1 cellular context compared by ENCODE assay signal in the genomic region with DNA sequence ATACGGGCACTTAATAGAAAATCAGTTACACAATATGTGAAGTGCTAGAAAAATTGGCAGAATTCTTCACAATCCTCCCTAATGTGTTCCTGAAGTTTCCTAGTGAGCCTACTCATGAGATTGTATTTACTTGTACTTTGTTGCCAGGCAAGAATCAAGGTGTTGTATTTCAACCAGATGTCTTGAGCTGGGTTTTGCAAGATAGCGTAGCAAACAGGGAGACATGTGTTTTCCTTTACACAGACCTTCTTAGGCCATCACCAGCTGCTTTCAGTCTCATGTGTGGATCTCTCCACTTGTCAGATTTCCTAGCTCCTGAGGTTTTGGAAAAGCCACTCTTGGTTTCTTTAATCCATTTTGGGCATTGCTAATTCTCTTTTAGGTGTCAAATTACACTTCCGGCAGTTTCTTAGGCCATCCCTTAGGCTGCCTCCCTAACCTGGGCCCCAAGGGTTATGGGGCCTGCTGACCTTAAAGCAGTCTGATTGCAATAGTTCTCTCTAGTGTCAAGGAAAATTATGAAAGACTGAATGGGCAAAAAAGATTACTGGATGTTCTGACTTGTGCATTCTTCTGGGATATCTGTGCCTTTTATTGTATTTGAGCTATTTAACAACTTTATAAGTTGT.
TF ChIP-seq lines count a peak whose summit lies in the region.

No MANE protein-coding gene starts in this region.

TF ChIP-seq in K562, 482 proteins besides CTCF, POLR2A, EP300 and RAD21:
- TF ChIP-seq CHCHD3 (CRISPR knock-in tag; IDR thresholded peaks at IDR 0.05) (no peak), CBFA2T3 (IDR thresholded peaks at IDR 0.05) (no peak), SMAD4 (CRISPR knock-in tag; conservative IDR thresholded peaks at IDR 0.05) (no peak), HNRNPUL1 (IDR thresholded peaks at IDR 0.05; ENCODE audit: low read length) (no peak), FOXP1 (CRISPR knock-in tag; IDR thresholded peaks at IDR 0.05) (no peak), NBN (IDR thresholded peaks at IDR 0.05; ENCODE audit: low read depth) (no peak), ZNF584 (CRISPR knock-in tag; IDR thresholded peaks at IDR 0.05; ENCODE audit: low read depth) (no peak), MCM3 (IDR thresholded peaks at IDR 0.05) (no peak)
- TF ChIP-seq, protein P1, sequence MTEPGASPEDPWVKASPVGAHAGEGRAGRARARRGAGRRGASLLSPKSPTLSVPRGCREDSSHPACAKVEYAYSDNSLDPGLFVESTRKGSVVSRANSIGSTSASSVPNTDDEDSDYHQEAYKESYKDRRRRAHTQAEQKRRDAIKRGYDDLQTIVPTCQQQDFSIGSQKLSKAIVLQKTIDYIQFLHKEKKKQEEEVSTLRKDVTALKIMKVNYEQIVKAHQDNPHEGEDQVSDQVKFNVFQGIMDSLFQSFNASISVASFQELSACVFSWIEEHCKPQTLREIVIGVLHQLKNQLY (CRISPR knock-in tag; conservative IDR thresholded peaks at IDR 0.05): no peak
- TF ChIP-seq, protein P2, sequence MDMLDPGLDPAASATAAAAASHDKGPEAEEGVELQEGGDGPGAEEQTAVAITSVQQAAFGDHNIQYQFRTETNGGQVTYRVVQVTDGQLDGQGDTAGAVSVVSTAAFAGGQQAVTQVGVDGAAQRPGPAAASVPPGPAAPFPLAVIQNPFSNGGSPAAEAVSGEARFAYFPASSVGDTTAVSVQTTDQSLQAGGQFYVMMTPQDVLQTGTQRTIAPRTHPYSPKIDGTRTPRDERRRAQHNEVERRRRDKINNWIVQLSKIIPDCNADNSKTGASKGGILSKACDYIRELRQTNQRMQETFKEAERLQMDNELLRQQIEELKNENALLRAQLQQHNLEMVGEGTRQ (CRISPR knock-in tag; IDR thresholded peaks at IDR 0.05): no peak
